1 cellular context compared by ENCODE assay signal in the genomic region with DNA sequence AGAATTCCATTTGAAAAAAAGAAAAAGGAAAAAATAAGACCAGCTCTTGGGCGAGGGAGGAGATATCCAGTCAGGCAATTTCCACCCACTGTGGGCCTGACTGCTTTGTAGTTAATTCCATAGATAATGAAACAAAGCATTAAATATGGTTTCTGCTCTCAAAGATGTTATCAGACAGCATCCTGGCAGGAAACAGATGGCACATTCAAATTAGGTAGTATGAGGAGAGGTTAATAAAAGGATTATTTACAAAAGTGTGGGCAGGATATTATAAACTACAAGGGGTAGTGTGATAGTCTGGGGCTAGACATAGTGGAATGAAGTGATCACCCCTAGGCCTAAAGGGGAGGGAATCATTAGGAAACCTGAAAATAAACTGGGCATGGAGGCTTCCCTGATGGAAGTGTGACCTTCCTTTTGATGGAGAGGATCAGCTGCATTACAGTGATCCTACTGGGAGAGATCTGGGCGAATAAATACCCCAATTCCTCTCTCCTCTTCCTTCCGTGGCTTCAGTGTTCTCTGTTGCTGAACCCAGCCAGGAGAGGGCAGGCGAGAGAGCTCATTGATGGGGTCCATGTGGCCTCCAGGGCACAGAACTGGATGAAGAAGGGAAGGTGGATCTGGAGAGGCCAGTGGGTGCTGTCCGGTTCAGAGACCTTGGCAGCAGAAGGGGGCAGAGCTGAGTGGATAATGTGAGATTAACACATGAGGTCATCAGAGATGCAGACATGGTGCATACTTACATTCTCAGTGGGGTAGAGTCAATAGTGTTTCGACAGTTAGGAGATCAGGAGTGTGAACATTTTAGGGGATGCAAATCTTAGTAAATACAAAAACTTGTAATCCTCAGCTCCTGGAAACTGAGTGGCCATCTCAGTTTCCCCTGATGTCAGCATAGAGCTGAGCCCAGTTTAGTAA.
TF ChIP-seq lines count a peak whose summit lies in the region.

No MANE protein-coding gene starts in this region.

TF ChIP-seq in GM12878, 131 proteins besides CTCF, POLR2A, EP300 and RAD21 (continued from another document):
- TF ChIP-seq SUPT20H (IDR thresholded peaks at IDR 0.05; ENCODE audit: borderline replicate concordance, control insufficient read depth, low read depth, low read length) (no peak), YY1 (IDR thresholded peaks at IDR 0.05; ENCODE audit: low read depth, low read length) (peak; percentile 59; the same call in 1 of the 2 replicates)
